ENCODE assay signal across 1 cellular context in genomic region chr1:17236779-17237601, GRCh38.
TF ChIP-seq lines count a peak whose summit lies in the region.

No MANE protein-coding gene starts in this region.

TF ChIP-seq in K562, 482 proteins besides CTCF, POLR2A, EP300 and RAD21 (continued from another document and continues in another):
- TF ChIP-seq JUND (IDR thresholded peaks at IDR 0.05; ENCODE audit: borderline replicate concordance, low read depth, low read length), result peak; percentile 87
- peak; percentile 81; the same call in 2 of the 3 replicates for TF ChIP-seq JUND (tag; IDR thresholded peaks at IDR 0.05; ENCODE audit: borderline replicate concordance, low read depth, low read length)
- TF ChIP-seq ZNF316 (IDR thresholded peaks at IDR 0.05), result peak; percentile 24; the same call in 1 of the 2 replicates
- TF ChIP-seq CREBBP (IDR thresholded peaks at IDR 0.05; ENCODE audit: low read depth, low read length), result no peak
- TF ChIP-seq HOXB6 (CRISPR knock-in tag; IDR thresholded peaks at IDR 0.05; ENCODE audit: borderline replicate concordance), result no peak
- no peak for TF ChIP-seq NR3C1 (CRISPR knock-in tag; IDR thresholded peaks at IDR 0.05)
- TF ChIP-seq RBM25 (IDR thresholded peaks at IDR 0.05; ENCODE audit: low read depth, low read length, severe bottlenecking), result peak; percentile 41
- TF ChIP-seq ESRRA (IDR thresholded peaks at IDR 0.05; ENCODE audit: borderline replicate concordance, low read depth), result peak; percentile 15; the same call in 1 of the 2 replicates
- no peak for TF ChIP-seq TSC22D4 (tag; IDR thresholded peaks at IDR 0.05)
- TF ChIP-seq, protein P1, sequence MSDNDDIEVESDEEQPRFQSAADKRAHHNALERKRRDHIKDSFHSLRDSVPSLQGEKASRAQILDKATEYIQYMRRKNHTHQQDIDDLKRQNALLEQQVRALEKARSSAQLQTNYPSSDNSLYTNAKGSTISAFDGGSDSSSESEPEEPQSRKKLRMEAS (CRISPR knock-in tag; IDR thresholded peaks at IDR 0.05), result peak; percentile 51
- no peak; a peak in 1 of 4 replicates for TF ChIP-seq TEAD1 (CRISPR knock-in tag; IDR thresholded peaks at IDR 0.05)
- no peak for TF ChIP-seq RBM17 (IDR thresholded peaks at IDR 0.05; ENCODE audit: borderline replicate concordance, low read depth, low read length)
- no peak for TF ChIP-seq ZNF134 (CRISPR knock-in tag; conservative IDR thresholded peaks at IDR 0.05)
- TF ChIP-seq BCL6 (CRISPR knock-in tag; IDR thresholded peaks at IDR 0.05), result no peak
- peak; percentile 100 for TF ChIP-seq ZKSCAN1 (IDR thresholded peaks at IDR 0.05; ENCODE audit: low read depth, low read length)
- TF ChIP-seq SIRT6 (IDR thresholded peaks at IDR 0.05; ENCODE audit: low read depth, low read length), result no peak
- TF ChIP-seq STAG1 (CRISPR knock-in tag; IDR thresholded peaks at IDR 0.05; ENCODE audit: borderline replicate concordance), result peak; percentile 95; the same call in 1 of the 2 replicates
- peak; percentile 69; the same call in 1 of the 2 replicates for TF ChIP-seq RB1 (IDR thresholded peaks at IDR 0.05; ENCODE audit: low read depth)
- TF ChIP-seq FOXA1 (IDR thresholded peaks at IDR 0.05; ENCODE audit: borderline replicate concordance), result no peak
- no peak for TF ChIP-seq SIN3A (IDR thresholded peaks at IDR 0.05; ENCODE audit: borderline replicate concordance in 2 of 2, control insufficient read depth in 1 of 2, low read depth in 2 of 2, low read length in 2 of 2)
- TF ChIP-seq ZSCAN32 (CRISPR knock-in tag; IDR thresholded peaks at IDR 0.05), result no peak
- TF ChIP-seq NFIC (IDR thresholded peaks at IDR 0.05), result peak; percentile 82
- TF ChIP-seq MAFG (tag; conservative IDR thresholded peaks at IDR 0.05), result no peak; the same call in 1 of the 2 replicates
- TF ChIP-seq SMC3 (conservative IDR thresholded peaks at IDR 0.05; ENCODE audit: insufficient read depth, low read depth, low read length), result peak; percentile 99
- TF ChIP-seq ATF1 (CRISPR knock-in tag; IDR thresholded peaks at IDR 0.05), result no peak
- TF ChIP-seq ATF1 (tag; IDR thresholded peaks at IDR 0.05), result 0 out of 2 replicates have a peak, but pooled peaks have one; percentile 31
- TF ChIP-seq ZNF57 (CRISPR knock-in tag; IDR thresholded peaks at IDR 0.05), result no peak
- no peak for TF ChIP-seq TCF15 (CRISPR knock-in tag; IDR thresholded peaks at IDR 0.05)
- TF ChIP-seq HDAC8 (tag; IDR thresholded peaks at IDR 0.05), result no peak
- TF ChIP-seq NFE2 (IDR thresholded peaks at IDR 0.05; ENCODE audit: low read depth), result peak; percentile 78
- TF ChIP-seq SIX5 (IDR thresholded peaks at IDR 0.05; ENCODE audit: borderline replicate concordance in 1 of 2, insufficient read depth in 1 of 2, low read depth in 1 of 2, low read length in 2 of 2), result no peak
- TF ChIP-seq ZNF24 (IDR thresholded peaks at IDR 0.05), result no peak
- TF ChIP-seq MYC (IDR thresholded peaks at IDR 0.05; ENCODE audit: low read depth, low read length), result peak; percentile 21; the same call in 1 of the 2 replicates
- no peak for TF ChIP-seq MYC (CRISPR knock-in tag; IDR thresholded peaks at IDR 0.05; ENCODE audit: borderline replicate concordance, low read depth)
- TF ChIP-seq DEAF1 (CRISPR knock-in tag; IDR thresholded peaks at IDR 0.05), result peak; percentile 84
- no peak for TF ChIP-seq CBFA2T3 (IDR thresholded peaks at IDR 0.05)
- no peak for TF ChIP-seq ZNF764 (CRISPR knock-in tag; IDR thresholded peaks at IDR 0.05; ENCODE audit: low read depth)
- peak in 1 of 3 experiments; percentile 38 for TF ChIP-seq YY1 (IDR thresholded peaks at IDR 0.05; ENCODE audit: borderline replicate concordance in 1 of 3, control insufficient read depth in 1 of 3, extremely low read depth in 1 of 3, insufficient read depth in 3 of 3, insufficient read length in 1 of 3, insufficient replicate concordance in 2 of 3, low read depth in 1 of 3, low read length in 2 of 3)
- peak; percentile 43; the same call in 1 of the 2 replicates for TF ChIP-seq ZEB2 (IDR thresholded peaks at IDR 0.05)
- peak; percentile 24; the same call in 1 of the 2 replicates for TF ChIP-seq C11orf30 (IDR thresholded peaks at IDR 0.05; ENCODE audit: low read depth)
- TF ChIP-seq CBX8 (IDR thresholded peaks at IDR 0.05; ENCODE audit: borderline replicate concordance, extremely low read depth, low read depth, low read length, poor library complexity, severe bottlenecking), result no peak
- no peak for TF ChIP-seq ZNF175 (CRISPR knock-in tag; IDR thresholded peaks at IDR 0.05; ENCODE audit: low read depth)
- no peak for TF ChIP-seq ZNF407 (IDR thresholded peaks at IDR 0.05; ENCODE audit: low read depth)
- TF ChIP-seq XRCC5 (IDR thresholded peaks at IDR 0.05; ENCODE audit: low read depth, low read length), result peak; percentile 87
- TF ChIP-seq LARP7 (IDR thresholded peaks at IDR 0.05), result no peak
- TF ChIP-seq CSDE1 (IDR thresholded peaks at IDR 0.05), result no peak
- TF ChIP-seq ETS1 (conservative IDR thresholded peaks at IDR 0.05; ENCODE audit: control insufficient read depth, low read depth, low read length), result no peak
